Comparison of ENCODE assay signal across 31 cellular contexts in the genomic region with DNA sequence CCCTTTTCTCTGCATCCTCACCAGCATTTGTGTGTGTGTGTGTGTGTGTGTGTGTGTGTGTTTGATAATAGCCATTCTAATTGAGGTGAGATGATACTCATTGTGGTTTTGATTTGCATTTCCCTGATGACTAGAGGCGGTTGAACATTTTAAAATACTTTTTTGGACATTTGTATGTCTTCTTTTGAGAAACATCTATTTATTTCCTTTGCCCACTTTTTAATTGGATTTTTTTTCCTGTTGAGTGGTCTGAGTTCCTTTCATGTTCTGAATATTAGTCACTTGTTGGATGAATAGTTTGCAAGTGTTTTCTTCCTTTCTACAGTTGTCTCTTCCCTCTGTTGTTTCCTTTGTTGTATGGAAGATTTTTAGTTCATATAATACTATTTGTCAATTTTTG. TPM values are rescaled to one million over a fixed set of nuclear protein-coding genes. Genes with fewer than 3 reads are reported as not detected.
DNase-seq lines count a peak whose midpoint lies in the region; ATAC-seq, FAIRE-seq and TF ChIP-seq lines count a peak whose summit lies in the region.
"Had no signal": no experiment of that assay in that cellular context is flagged by ENCODE, and none has a peak within 500 bp of the region (broad histone marks: within the 10 kb centered on the region; RNA-seq: fewer than 3 reads in every experiment).

No MANE protein-coding gene starts in this region.

- H3K9me3 Mint-ChIP-seq in Calu3 (ENCODE audit: low read depth, unreplicated experiment) = no peaks in the 10 kb centered on the region

- intact Hi-C loops in Calu3 (cut with micrococcal nuclease; ENCODE audit: unreplicated experiment) (no loop called here), Right ventricle myocardium superior (cut with DNase I) (no loop called here)

- no TSS peak for BruUV-seq in Calu3 (replicated peaks; lab: Mats Ljungman, UMichigan)

- no peaks in the 10 kb centered on the region for H3K9me3 ChIP-seq in fibroblast of lung (ENCODE audit: control insufficient read depth, insufficient read depth, low read depth, low read length)
- no peaks in the 10 kb centered on the region for H3K9me3 ChIP-seq in skeletal muscle satellite cell (replicated peaks; ENCODE audit: low read length)
- H3K9me3 ChIP-seq: lower lobe of right lung, mucosa of descending colon, pancreas had no signal

- H3K9ac ChIP-seq in fibroblast of lung (ENCODE audit: insufficient read depth, low read length) (no peak overlapping the region), skeletal muscle satellite cell (ENCODE audit: low read depth, low read length) (peak overlapping the region; percentile 30)

- no peaks in the 10 kb centered on the region for H3K36me3 Mint-ChIP-seq in Calu3 (ENCODE audit: insufficient read depth, unreplicated experiment)
- H3K36me3 Mint-ChIP-seq: activated naive CD8-positive, alpha-beta T cell treated with anti-CD3 and anti-CD28 coated beads for 36 hours had no signal

- no peaks in the 10 kb centered on the region for H3K79me2 ChIP-seq in fibroblast of lung (ENCODE audit: control insufficient read depth, insufficient read depth, low read length)

- no peaks in the 10 kb centered on the region for H3K27me3 ChIP-seq in fibroblast of lung (ENCODE audit: control insufficient read depth, insufficient read depth, low read length)
- no peaks in the 10 kb centered on the region for H3K27me3 ChIP-seq in skeletal muscle satellite cell (ENCODE audit: control insufficient read depth, insufficient read depth, low read length)
- H3K27me3 ChIP-seq: pancreas had no signal

- peak; percentile 63 for FAIRE-seq in GM12892 (lab: Jason Lieb, UNC)
- FAIRE-seq: endometrium, HTR-8/SVneo, pancreas had no signal

- DNase-seq in GM12892 (ENCODE audit: insufficient read length) = no peak
- DNase-seq in RPMI7951 (ENCODE audit: low read depth) = peak; percentile 42
- peak in 1 of 2 donors; percentile 69 for DNase-seq in fibroblast of lung (ENCODE audit: low read depth in 2 of 2)
- DNase-seq in Calu3 = no peak
- no peak for DNase-seq in Right ventricle myocardium superior
- no peak for DNase-seq in occipital lobe (lab: John Stamatoyannopoulos, UW)
- DNase-seq: activated effector memory CD4-positive, alpha-beta T cell treated with anti-CD3 and anti-CD28 coated beads, Interleukin-2, amount 50 U/mL, for 16 hours; activated naive CD8-positive, alpha-beta T cell treated with anti-CD3 and anti-CD28 coated beads for 36 hours; activated T-cell treated with anti-CD3 and anti-CD28 coated beads, Interleukin-2, amount 50 U/mL, for 1 hour; CD4-positive, alpha-beta T cell; central memory CD4-positive, alpha-beta T cell; dermis blood vessel endothelial cell; H9; islet precursor cell; KBM-7; lower lobe of right lung; mucosa of descending colon; NCI-H1417; NCI-H2081; NCI-H345; NCI-H774; pancreas; right cardiac atrium; RPMI8226; stimulated activated CD4-positive, alpha-beta T cell treated with anti-CD3 and anti-CD28 coated beads, Interleukin-2, amount 100 ng/mL, for 48 hours; trophoblast cell had no signal

- peak overlapping the region; percentile 31 for H3K27ac ChIP-seq in fibroblast of lung (ENCODE audit: insufficient read depth, low read length)
- H3K27ac ChIP-seq: lower lobe of right lung, pancreas had no signal

- no peaks in the 10 kb centered on the region for H4K20me1 ChIP-seq in fibroblast of lung (ENCODE audit: control insufficient read depth, extremely low read depth, insufficient read depth, low read length)

- H3K4me3 Mint-ChIP-seq in Calu3 (ENCODE audit: low read depth, unreplicated experiment) = no peak overlapping the region
- H3K4me3 Mint-ChIP-seq: activated naive CD8-positive, alpha-beta T cell treated with anti-CD3 and anti-CD28 coated beads for 36 hours; CD4-positive, alpha-beta T cell; H9; nephron had no signal

- no peaks in the 10 kb centered on the region for H3K4me1 ChIP-seq in fibroblast of lung (ENCODE audit: control insufficient read depth, extremely low read depth, insufficient read depth, low read length)
- H3K4me1 ChIP-seq in skeletal muscle satellite cell (ENCODE audit: control insufficient read depth, insufficient read depth, low read length) = peaks cover 9% of the 10 kb centered on the region
- H3K4me1 ChIP-seq: lower lobe of right lung, pancreas had no signal

- no peak overlapping the region for H3K4me3 ChIP-seq in fibroblast of lung (replicated peaks in 1 of 4; ENCODE audit: control extremely low read depth in 1 of 4, insufficient read depth in 1 of 4, low read depth in 3 of 4, low read length in 4 of 4)
- no peak overlapping the region for H3K4me3 ChIP-seq in skeletal muscle satellite cell (ENCODE audit: low read length)
- H3K4me3 ChIP-seq: lower lobe of right lung, mucosa of descending colon, pancreas had no signal

- H3K36me3 ChIP-seq in fibroblast of lung (ENCODE audit: control insufficient read depth, insufficient read depth, low read length) (no peaks in the 10 kb centered on the region), skeletal muscle satellite cell (ENCODE audit: insufficient read depth, low read length) (no peaks in the 10 kb centered on the region)
- H3K36me3 ChIP-seq: lower lobe of right lung, pancreas had no signal

- no peak overlapping the region for H3K27ac Mint-ChIP-seq in Calu3 (ENCODE audit: unreplicated experiment)
- H3K27ac Mint-ChIP-seq: activated naive CD8-positive, alpha-beta T cell treated with anti-CD3 and anti-CD28 coated beads for 36 hours; CD4-positive, alpha-beta T cell; H9; nephron had no signal

- no peak overlapping the region for H2AFZ ChIP-seq in fibroblast of lung (ENCODE audit: low read length)

- H3K27me3 Mint-ChIP-seq in Calu3 (ENCODE audit: unreplicated experiment) = no peaks in the 10 kb centered on the region

- TF ChIP-seq CTCF in fibroblast of lung (conservative IDR thresholded peaks at IDR 0.05 in 1 of 2, IDR thresholded peaks at IDR 0.05 in 1 of 2; ENCODE audit: low read depth in 1 of 2, low read length in 2 of 2) = no peak
- no peak for TF ChIP-seq CTCF in Calu3 (IDR thresholded peaks at IDR 0.05; ENCODE audit: unreplicated experiment)

- no peak for ATAC-seq in Right ventricle myocardium superior (ENCODE audit: poor library complexity)
- ATAC-seq: lower lobe of right lung, mucosa of descending colon, pancreas, right cardiac atrium had no signal

- CTCF ChIA-PET in Calu3 (lab: Charles Lee) = no interaction called here

- H3K4me2 ChIP-seq in fibroblast of lung (ENCODE audit: extremely low read depth, insufficient read depth, low read length) (no peak overlapping the region), skeletal muscle satellite cell (ENCODE audit: low read length) (no peak overlapping the region)

- TF ChIP-seq POLR2A in GM12892 (IDR thresholded peaks at IDR 0.05; ENCODE audit: low read depth, low read length) = no peak

- H3K4me1 Mint-ChIP-seq in Calu3 (ENCODE audit: low read depth, unreplicated experiment) = no peaks in the 10 kb centered on the region
- H3K4me1 Mint-ChIP-seq: activated naive CD8-positive, alpha-beta T cell treated with anti-CD3 and anti-CD28 coated beads for 36 hours; H9; nephron had no signal

RNA-seq across cellular contexts. Expression of gene THSD4, which starts 54.3 kb away (rescaled TPM):
- 0.13 TPM for polyA plus RNA-seq in GM12892 (2012; ENCODE audit: missing spikeins)
- total RNA-seq in RPMI7951 (2014; rRNA removed; shearing (Covaris generic)) = 25.2 and 26.3 TPM in 2 replicates
- total RNA-seq in fibroblast of lung (58.0 and 95.5 TPM in 2 replicates), Calu3 (2022) (24.2 and 29.6 TPM in 2 replicates), Right ventricle myocardium superior (75.6 TPM), occipital lobe (1.6 TPM)
- polyA plus RNA-seq in fibroblast of lung = 36.6 and 43.1 TPM in 2 replicates
- 47.2 and 71.9 TPM in 2 replicates for polyA plus RNA-seq in fibroblast of lung (2012)
- polyA minus RNA-seq in fibroblast of lung (ENCODE audit: low replicate concordance) = 88.2 and 129 TPM in 2 replicates
- 13.9 and 19.7 TPM in 2 replicates for total RNA-seq in skeletal muscle satellite cell (2012; rRNA removed)
- total RNA-seq: activated naive CD8-positive, alpha-beta T cell treated with anti-CD3 and anti-CD28 coated beads for 36 hours; CD4-positive, alpha-beta T cell; T-helper 2 cell treated with Interferon-gamma antibody and Interleukin-4, amounts not matched to agents 100 ng/mL and 5 ng/mL, for 36 hours had no signal
